ENCODE assay signal across 1 cellular context in the genomic region with DNA sequence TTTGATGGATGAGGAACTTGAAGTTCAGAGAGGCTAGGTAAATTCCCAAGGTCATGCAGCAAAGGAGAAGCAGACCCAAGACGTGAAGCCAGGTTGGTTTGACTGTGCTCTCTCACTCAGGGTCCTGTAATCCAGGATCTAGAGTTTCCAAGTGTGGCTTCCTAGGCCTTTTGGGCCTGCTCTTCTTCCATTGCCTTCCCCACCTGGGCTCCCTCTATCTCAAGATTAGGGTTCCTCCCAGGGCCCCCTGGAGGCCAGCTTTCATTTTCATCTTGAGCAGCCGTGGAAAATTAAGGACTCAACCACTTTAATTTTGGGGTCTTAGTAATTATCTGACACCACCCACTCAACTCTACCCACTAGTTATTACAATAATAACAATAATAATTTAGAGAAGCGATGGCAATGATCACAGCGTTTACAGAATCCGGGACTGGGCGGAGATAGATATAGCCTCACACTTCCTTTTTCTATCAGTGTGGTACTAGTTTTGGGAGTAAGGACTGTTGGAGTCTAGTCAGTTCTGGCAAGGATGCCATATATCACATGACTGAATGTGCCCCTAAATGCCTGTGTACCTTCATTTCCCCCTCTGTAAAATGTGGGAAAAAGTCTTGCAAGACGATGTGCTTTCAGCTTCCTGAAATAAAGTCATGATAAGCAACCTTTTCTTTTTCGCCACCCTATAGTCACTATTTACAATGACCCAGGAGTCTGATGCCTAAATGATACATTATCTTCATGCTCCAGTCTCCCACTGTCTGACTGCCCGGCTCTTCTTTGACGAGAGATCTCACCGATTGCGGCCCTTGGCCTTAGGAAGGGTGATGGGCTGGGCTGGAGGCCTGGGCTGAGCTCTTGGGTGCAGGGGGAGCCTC.
TF ChIP-seq lines count a peak whose summit lies in the region.

No MANE protein-coding gene starts in this region.

TF ChIP-seq in K562, 482 proteins besides CTCF, POLR2A, EP300 and RAD21 (continued from another document and continues in another):
- TF ChIP-seq, protein P1, sequence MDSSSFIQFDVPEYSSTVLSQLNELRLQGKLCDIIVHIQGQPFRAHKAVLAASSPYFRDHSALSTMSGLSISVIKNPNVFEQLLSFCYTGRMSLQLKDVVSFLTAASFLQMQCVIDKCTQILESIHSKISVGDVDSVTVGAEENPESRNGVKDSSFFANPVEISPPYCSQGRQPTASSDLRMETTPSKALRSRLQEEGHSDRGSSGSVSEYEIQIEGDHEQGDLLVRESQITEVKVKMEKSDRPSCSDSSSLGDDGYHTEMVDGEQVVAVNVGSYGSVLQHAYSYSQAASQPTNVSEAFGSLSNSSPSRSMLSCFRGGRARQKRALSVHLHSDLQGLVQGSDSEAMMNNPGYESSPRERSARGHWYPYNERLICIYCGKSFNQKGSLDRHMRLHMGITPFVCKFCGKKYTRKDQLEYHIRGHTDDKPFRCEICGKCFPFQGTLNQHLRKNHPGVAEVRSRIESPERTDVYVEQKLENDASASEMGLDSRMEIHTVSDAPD (CRISPR knock-in tag; IDR thresholded peaks at IDR 0.05) = no peak
- no peak for TF ChIP-seq ZBTB8A (IDR thresholded peaks at IDR 0.05; ENCODE audit: partially characterized antibody)
- TF ChIP-seq PBX2 (CRISPR knock-in tag; IDR thresholded peaks at IDR 0.05; ENCODE audit: low read depth) = no peak
- TF ChIP-seq PBX2 (tag; conservative IDR thresholded peaks at IDR 0.05; ENCODE audit: low read depth) = peak; percentile 63
- peak; percentile 41 for TF ChIP-seq STAT5A (IDR thresholded peaks at IDR 0.05; ENCODE audit: borderline replicate concordance, low read length)
- TF ChIP-seq ZNF146 (CRISPR knock-in tag; IDR thresholded peaks at IDR 0.05; ENCODE audit: unreplicated experiment) = no peak
- peak; percentile 92 for TF ChIP-seq TAL1 (IDR thresholded peaks at IDR 0.05)
- TF ChIP-seq PHB2 (IDR thresholded peaks at IDR 0.05; ENCODE audit: low read depth) = peak; percentile 34; the same call in 1 of the 2 replicates
- TF ChIP-seq CBX3 (IDR thresholded peaks at IDR 0.05; ENCODE audit: borderline replicate concordance in 1 of 2, low read length in 2 of 2) = no peak
- peak; percentile 80 for TF ChIP-seq SMARCE1 (IDR thresholded peaks at IDR 0.05)
- peak; percentile 92 for TF ChIP-seq NCOR1 (IDR thresholded peaks at IDR 0.05)
- no peak for TF ChIP-seq SRSF3 (IDR thresholded peaks at IDR 0.05; ENCODE audit: insufficient read depth, low read length)
- TF ChIP-seq HDAC8 (tag; IDR thresholded peaks at IDR 0.05) = no peak
- no peak for TF ChIP-seq CAMTA2 (CRISPR knock-in tag; conservative IDR thresholded peaks at IDR 0.05)
- peak; percentile 88 for TF ChIP-seq SMAD4 (CRISPR knock-in tag; conservative IDR thresholded peaks at IDR 0.05)
- TF ChIP-seq KLF16 (IDR thresholded peaks at IDR 0.05) = peak; percentile 75; the same call in 1 of the 2 replicates
- TF ChIP-seq, protein P2, sequence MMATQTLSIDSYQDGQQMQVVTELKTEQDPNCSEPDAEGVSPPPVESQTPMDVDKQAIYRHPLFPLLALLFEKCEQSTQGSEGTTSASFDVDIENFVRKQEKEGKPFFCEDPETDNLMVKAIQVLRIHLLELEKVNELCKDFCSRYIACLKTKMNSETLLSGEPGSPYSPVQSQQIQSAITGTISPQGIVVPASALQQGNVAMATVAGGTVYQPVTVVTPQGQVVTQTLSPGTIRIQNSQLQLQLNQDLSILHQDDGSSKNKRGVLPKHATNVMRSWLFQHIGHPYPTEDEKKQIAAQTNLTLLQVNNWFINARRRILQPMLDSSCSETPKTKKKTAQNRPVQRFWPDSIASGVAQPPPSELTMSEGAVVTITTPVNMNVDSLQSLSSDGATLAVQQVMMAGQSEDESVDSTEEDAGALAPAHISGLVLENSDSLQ (IDR thresholded peaks at IDR 0.05) = peak; percentile 62
- no peak for TF ChIP-seq ZNF121 (CRISPR knock-in tag; conservative IDR thresholded peaks at IDR 0.05)
- TF ChIP-seq, protein P3, sequence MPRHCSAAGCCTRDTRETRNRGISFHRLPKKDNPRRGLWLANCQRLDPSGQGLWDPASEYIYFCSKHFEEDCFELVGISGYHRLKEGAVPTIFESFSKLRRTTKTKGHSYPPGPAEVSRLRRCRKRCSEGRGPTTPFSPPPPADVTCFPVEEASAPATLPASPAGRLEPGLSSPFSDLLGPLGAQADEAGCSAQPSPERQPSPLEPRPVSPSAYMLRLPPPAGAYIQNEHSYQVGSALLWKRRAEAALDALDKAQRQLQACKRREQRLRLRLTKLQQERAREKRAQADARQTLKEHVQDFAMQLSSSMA (CRISPR knock-in tag; IDR thresholded peaks at IDR 0.05) = no peak
- TF ChIP-seq MAX (CRISPR knock-in tag; IDR thresholded peaks at IDR 0.05) = no peak
- peak; percentile 47; the same call in 1 of the 2 replicates for TF ChIP-seq CXXC5 (CRISPR knock-in tag; IDR thresholded peaks at IDR 0.05)
- TF ChIP-seq, protein P4, sequence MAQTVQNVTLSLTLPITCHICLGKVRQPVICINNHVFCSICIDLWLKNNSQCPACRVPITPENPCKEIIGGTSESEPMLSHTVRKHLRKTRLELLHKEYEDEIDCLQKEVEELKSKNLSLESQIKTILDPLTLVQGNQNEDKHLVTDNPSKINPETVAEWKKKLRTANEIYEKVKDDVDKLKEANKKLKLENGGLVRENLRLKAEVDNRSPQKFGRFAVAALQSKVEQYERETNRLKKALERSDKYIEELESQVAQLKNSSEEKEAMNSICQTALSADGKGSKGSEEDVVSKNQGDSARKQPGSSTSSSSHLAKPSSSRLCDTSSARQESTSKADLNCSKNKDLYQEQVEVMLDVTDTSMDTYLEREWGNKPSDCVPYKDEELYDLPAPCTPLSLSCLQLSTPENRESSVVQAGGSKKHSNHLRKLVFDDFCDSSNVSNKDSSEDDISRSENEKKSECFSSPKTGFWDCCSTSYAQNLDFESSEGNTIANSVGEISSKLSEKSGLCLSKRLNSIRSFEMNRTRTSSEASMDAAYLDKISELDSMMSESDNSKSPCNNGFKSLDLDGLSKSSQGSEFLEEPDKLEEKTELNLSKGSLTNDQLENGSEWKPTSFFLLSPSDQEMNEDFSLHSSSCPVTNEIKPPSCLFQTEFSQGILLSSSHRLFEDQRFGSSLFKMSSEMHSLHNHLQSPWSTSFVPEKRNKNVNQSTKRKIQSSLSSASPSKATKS (CRISPR knock-in tag; IDR thresholded peaks at IDR 0.05) = no peak
- TF ChIP-seq, protein P5, sequence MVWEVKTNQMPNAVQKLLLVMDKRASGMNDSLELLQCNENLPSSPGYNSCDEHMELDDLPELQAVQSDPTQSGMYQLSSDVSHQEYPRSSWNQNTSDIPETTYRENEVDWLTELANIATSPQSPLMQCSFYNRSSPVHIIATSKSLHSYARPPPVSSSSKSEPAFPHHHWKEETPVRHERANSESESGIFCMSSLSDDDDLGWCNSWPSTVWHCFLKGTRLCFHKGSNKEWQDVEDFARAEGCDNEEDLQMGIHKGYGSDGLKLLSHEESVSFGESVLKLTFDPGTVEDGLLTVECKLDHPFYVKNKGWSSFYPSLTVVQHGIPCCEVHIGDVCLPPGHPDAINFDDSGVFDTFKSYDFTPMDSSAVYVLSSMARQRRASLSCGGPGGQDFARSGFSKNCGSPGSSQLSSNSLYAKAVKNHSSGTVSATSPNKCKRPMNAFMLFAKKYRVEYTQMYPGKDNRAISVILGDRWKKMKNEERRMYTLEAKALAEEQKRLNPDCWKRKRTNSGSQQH (CRISPR knock-in tag; IDR thresholded peaks at IDR 0.05) = no peak
- TF ChIP-seq RHOXF2B (CRISPR knock-in tag; conservative IDR thresholded peaks at IDR 0.05) = no peak
- peak in 1 of 2 experiments; percentile 33; a peak in 2 of 4 replicates for TF ChIP-seq HDAC1 (IDR thresholded peaks at IDR 0.05)
- TF ChIP-seq SMAD2 (IDR thresholded peaks at IDR 0.05; ENCODE audit: low read depth, low read length) = no peak
- TF ChIP-seq ZNF695 (CRISPR knock-in tag; IDR thresholded peaks at IDR 0.05) = no peak
- TF ChIP-seq BCLAF1 (IDR thresholded peaks at IDR 0.05; ENCODE audit: borderline replicate concordance in 1 of 2, control insufficient read depth in 1 of 2, low read depth in 2 of 2, low read length in 1 of 2) = no peak
- TF ChIP-seq SMAD3 (CRISPR knock-in tag; conservative IDR thresholded peaks at IDR 0.05) = no peak
- peak; percentile 81 for TF ChIP-seq MEIS2 (IDR thresholded peaks at IDR 0.05; ENCODE audit: partially characterized antibody)
- TF ChIP-seq ARID1B (IDR thresholded peaks at IDR 0.05) = peak; percentile 95
- peak; percentile 45 to 55; a peak in 1 of 4 replicates for TF ChIP-seq TRIM24 (IDR thresholded peaks at IDR 0.05)
- TF ChIP-seq MBD2 (IDR thresholded peaks at IDR 0.05; ENCODE audit: borderline replicate concordance, low read depth) = peak; percentile 44; the same call in 1 of the 2 replicates
- peak; percentile 91 for TF ChIP-seq TCF3 (CRISPR knock-in tag; IDR thresholded peaks at IDR 0.05)
- peak; percentile 86 for TF ChIP-seq SMARCA4 (IDR thresholded peaks at IDR 0.05)
- no peak for TF ChIP-seq HLTF (IDR thresholded peaks at IDR 0.05)
- 0 out of 2 replicates have a peak, but pooled peaks have one; percentile 31 for TF ChIP-seq SMARCC2 (IDR thresholded peaks at IDR 0.05; ENCODE audit: low read depth)
- TF ChIP-seq JUND (IDR thresholded peaks at IDR 0.05; ENCODE audit: borderline replicate concordance, low read depth, low read length) = peak; percentile 34; the same call in 1 of the 2 replicates
- TF ChIP-seq JUND (tag; IDR thresholded peaks at IDR 0.05; ENCODE audit: borderline replicate concordance, low read depth, low read length) = peak; percentile 24; the same call in 2 of the 3 replicates
- peak; percentile 68 for TF ChIP-seq ADNP (tag; IDR thresholded peaks at IDR 0.05)
- 0 out of 4 replicates have a peak, but pooled peaks of 1 of the 2 experiments have one; percentile 43 for TF ChIP-seq FOXA3 (CRISPR knock-in tag; conservative IDR thresholded peaks at IDR 0.05 in 1 of 2, IDR thresholded peaks at IDR 0.05 in 1 of 2)
- TF ChIP-seq, protein P6, sequence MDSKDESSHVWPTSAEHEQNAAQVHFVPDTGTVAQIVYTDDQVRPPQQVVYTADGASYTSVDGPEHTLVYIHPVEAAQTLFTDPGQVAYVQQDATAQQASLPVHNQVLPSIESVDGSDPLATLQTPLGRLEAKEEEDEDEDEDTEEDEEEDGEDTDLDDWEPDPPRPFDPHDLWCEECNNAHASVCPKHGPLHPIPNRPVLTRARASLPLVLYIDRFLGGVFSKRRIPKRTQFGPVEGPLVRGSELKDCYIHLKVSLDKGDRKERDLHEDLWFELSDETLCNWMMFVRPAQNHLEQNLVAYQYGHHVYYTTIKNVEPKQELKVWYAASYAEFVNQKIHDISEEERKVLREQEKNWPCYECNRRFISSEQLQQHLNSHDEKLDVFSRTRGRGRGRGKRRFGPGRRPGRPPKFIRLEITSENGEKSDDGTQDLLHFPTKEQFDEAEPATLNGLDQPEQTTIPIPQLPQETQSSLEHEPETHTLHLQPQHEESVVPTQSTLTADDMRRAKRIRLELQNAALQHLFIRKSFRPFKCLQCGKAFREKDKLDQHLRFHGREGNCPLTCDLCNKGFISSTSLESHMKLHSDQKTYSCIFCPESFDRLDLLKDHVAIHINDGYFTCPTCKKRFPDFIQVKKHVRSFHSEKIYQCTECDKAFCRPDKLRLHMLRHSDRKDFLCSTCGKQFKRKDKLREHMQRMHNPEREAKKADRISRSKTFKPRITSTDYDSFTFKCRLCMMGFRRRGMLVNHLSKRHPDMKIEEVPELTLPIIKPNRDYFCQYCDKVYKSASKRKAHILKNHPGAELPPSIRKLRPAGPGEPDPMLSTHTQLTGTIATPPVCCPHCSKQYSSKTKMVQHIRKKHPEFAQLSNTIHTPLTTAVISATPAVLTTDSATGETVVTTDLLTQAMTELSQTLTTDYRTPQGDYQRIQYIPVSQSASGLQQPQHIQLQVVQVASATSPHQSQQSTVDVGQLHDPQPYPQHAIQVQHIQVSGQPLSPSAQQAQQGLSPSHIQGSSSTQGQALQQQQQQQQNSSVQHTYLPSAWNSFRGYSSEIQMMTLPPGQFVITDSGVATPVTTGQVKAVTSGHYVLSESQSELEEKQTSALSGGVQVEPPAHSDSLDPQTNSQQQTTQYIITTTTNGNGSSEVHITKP (IDR thresholded peaks at IDR 0.05; ENCODE audit: partially characterized antibody) = peak; percentile 83
- no peak for TF ChIP-seq POLR3G (IDR thresholded peaks at IDR 0.05; ENCODE audit: extremely low read depth, insufficient read length, insufficient replicate concordance)
- no peak for TF ChIP-seq ZNF57 (CRISPR knock-in tag; IDR thresholded peaks at IDR 0.05)
